ENCODE assay signal across 6 cellular contexts in the genomic region with DNA sequence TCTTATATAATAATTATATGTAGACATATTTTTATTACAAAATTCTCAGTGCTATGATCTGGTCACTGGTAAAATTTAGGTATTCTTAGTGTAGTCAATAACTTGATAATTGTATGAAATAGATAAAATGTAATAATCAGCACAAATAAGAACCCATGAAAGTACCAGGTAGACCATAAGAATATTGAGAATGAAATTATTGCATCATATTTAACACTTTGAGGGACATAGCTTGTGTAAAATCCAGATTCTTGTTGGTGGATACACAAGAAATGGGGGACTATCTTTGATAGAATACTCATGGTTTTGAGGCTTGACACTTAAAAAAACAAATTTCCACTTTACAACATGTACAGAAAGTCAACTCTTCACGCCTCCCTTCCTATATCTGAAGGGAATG.
"Had no signal": no experiment of that assay in that cellular context is flagged by ENCODE, and none has a peak within 500 bp of the region (broad histone marks: within the 10 kb centered on the region; RNA-seq: fewer than 3 reads in every experiment).

No MANE protein-coding gene starts in this region.

- H3K27ac ChIP-seq: HL-60, KMS-11 had no signal

- H3K9ac ChIP-seq: KMS-11 had no signal

- FAIRE-seq: HTR-8/SVneo, K562 had no signal

- ATAC-seq: K562 had no signal

- H3K4me3 ChIP-seq: K562 had no signal

- DNase-seq: KBM-7, KG1 had no signal

- H3K4me2 ChIP-seq: KMS-11 had no signal
